Comparison of ENCODE assay signal across 17 cellular contexts in genomic region chr1:245578306-245578705, GRCh38.
"Had no signal": no experiment of that assay in that cellular context is flagged by ENCODE, and none has a peak within 500 bp of the region (broad histone marks: within the 10 kb centered on the region; RNA-seq: fewer than 3 reads in every experiment).

No MANE protein-coding gene starts in this region.

- H3K27me3 ChIP-seq: esophagus muscularis mucosa, gastroesophageal sphincter, neural progenitor cell, right atrium auricular region had no signal

- H3K4me3 Mint-ChIP-seq: activated naive CD8-positive, alpha-beta T cell treated with anti-CD3 and anti-CD28 coated beads for 36 hours; memory B cell; neural progenitor cell had no signal

- H3K4me1 ChIP-seq: esophagus muscularis mucosa, gastroesophageal sphincter, heart right ventricle, neural progenitor cell, prostate gland, right atrium auricular region had no signal

- H3K9me3 ChIP-seq: esophagus muscularis mucosa, gastroesophageal sphincter, heart right ventricle, prostate gland, right atrium auricular region had no signal

- H3K4me1 Mint-ChIP-seq: activated naive CD8-positive, alpha-beta T cell treated with anti-CD3 and anti-CD28 coated beads for 36 hours had no signal

- H3K36me3 ChIP-seq: esophagus muscularis mucosa, gastroesophageal sphincter, heart right ventricle, neural progenitor cell, prostate gland, right atrium auricular region had no signal

- H3K36me3 Mint-ChIP-seq: activated naive CD8-positive, alpha-beta T cell treated with anti-CD3 and anti-CD28 coated beads for 36 hours; memory B cell had no signal

- ATAC-seq: gastroesophageal sphincter, heart right ventricle had no signal

- H3K4me3 ChIP-seq: esophagus muscularis mucosa, gastroesophageal sphincter, heart right ventricle, neural progenitor cell, prostate gland, right atrium auricular region had no signal

- H3K27ac ChIP-seq: esophagus muscularis mucosa, gastroesophageal sphincter, heart right ventricle, neural progenitor cell, prostate gland, right atrium auricular region had no signal

- H3K27ac Mint-ChIP-seq: activated naive CD8-positive, alpha-beta T cell treated with anti-CD3 and anti-CD28 coated beads for 36 hours; memory B cell; neural progenitor cell had no signal

- DNase-seq: activated CD4-positive, alpha-beta T cell treated with anti-CD3 and anti-CD28 coated beads, Interleukin-2, amount 50 U/mL, for 48 hours; activated naive CD8-positive, alpha-beta T cell treated with anti-CD3 and anti-CD28 coated beads for 36 hours; activated T-cell treated with anti-CD3 and anti-CD28 coated beads for 4 hours; amniotic stem cell; dermis blood vessel endothelial cell; effector memory CD4-positive, alpha-beta T cell; heart right ventricle; stimulated activated CD4-positive, alpha-beta T cell treated with anti-CD3 and anti-CD28 coated beads, Interleukin-12 subunit alpha, Interleukin-12 subunit beta, amount 100 ng/mL, for 4 hours; stimulated activated CD4-positive, alpha-beta T cell treated with anti-CD3 and anti-CD28 coated beads, Interleukin-1b, Interleukin-23, amount 100 ng/mL, for 48 hours; stimulated activated CD8-positive, alpha-beta memory T cell treated with anti-CD3 and anti-CD28 coated beads, Interleukin-4, amount 100 ng/mL, for 48 hours; stimulated activated naive CD4-positive, alpha-beta T cell had no signal

- H3K9me3 Mint-ChIP-seq: activated naive CD8-positive, alpha-beta T cell treated with anti-CD3 and anti-CD28 coated beads for 36 hours; neural progenitor cell had no signal
